2 cellular contexts compared by ENCODE assay signal in genomic region chr5:40798012-40798855, GRCh38.
A peak's percentile ranks its signal among the peaks of the same experiment; 100 is the strongest.
TF ChIP-seq lines count a peak whose summit lies in the region.

PRKAA1 (minus strand) TSS chr5:40798374; CDS start chr5:40798189, 185 bp downstream.

TF ChIP-seq in HCT116, 20 proteins besides CTCF, POLR2A, EP300 and RAD21 (continued from another document):
- TF ChIP-seq JUND (IDR thresholded peaks at IDR 0.05) (no peak), EZH2phosphoT487 (IDR thresholded peaks at IDR 0.05; ENCODE audit: borderline replicate concordance) (no peak), SRF (IDR thresholded peaks at IDR 0.05; ENCODE audit: low read depth) (no peak; the same call in 1 of the 2 replicates), ZFX (IDR thresholded peaks at IDR 0.05) (0 out of 2 replicates have a peak, but pooled peaks have one; percentile 32), REST (IDR thresholded peaks at IDR 0.05; ENCODE audit: low read depth) (no peak), EGR1 (IDR thresholded peaks at IDR 0.05; ENCODE audit: low read depth) (peak; percentile 42)

TF ChIP-seq in neural cell, 6 proteins besides CTCF, POLR2A, EP300 and RAD21:
- TF ChIP-seq REST (IDR thresholded peaks at IDR 0.05; ENCODE audit: borderline replicate concordance) (peak; percentile 46), POLR2AphosphoS5 (IDR thresholded peaks at IDR 0.05) (peak; percentile 89), TAF1 (IDR thresholded peaks at IDR 0.05; ENCODE audit: low read depth) (peak; percentile 91), EZH2 (IDR thresholded peaks at IDR 0.05; ENCODE audit: borderline replicate concordance, insufficient read depth, low read length, poor library complexity, severe bottlenecking) (no peak), SMC3 (conservative IDR thresholded peaks at IDR 0.05; ENCODE audit: poor library complexity) (peak; percentile 67), MXI1 (conservative IDR thresholded peaks at IDR 0.05; ENCODE audit: poor library complexity, severe bottlenecking) (peak; percentile 83)
